In the genomic region with DNA sequence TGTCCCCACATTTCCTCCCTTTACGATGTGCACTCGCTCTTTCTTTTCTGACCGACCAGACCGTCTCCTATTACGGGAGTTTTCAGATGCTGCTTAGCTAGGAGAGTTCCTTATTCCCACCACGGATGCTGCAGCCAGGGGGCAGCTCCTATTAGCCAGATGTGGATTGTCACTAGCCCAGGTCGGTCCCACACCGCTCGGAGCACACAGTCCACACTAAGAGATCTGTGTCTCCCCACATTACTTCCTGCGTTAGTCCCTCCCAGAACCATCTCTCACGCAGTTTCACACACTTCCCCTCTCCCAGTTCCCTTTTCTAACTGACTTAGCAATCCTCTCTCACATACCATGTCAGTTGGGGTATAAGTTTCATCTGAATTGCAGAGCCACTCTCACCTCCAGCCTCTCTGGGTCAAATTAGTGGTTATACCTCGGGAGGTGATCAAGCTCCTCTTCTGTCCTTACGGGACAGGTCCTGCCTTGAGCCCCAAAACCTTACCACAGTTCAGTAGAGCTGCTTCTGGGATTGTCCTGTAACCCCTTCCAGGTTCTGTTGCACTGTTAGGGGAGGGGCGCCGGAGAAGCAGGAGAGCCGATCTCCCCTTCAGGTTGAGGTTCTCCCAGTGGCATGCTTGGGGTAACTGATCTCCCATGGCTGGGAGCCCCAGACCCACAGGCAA, we compare ENCODE assay signal across 9 cellular contexts. TPM values are rescaled to one million over a fixed set of nuclear protein-coding genes. Genes with fewer than 3 reads are reported as not detected.
DNase-seq lines count a peak whose midpoint lies in the region; ATAC-seq lines count a peak whose summit lies in the region.
"Had no signal": no experiment of that assay in that cellular context is flagged by ENCODE, and none has a peak within 500 bp of the region (broad histone marks: within the 10 kb centered on the region; RNA-seq: fewer than 3 reads in every experiment).

No MANE protein-coding gene starts in this region.

- no peaks in the 10 kb centered on the region for H3K9me3 ChIP-seq in MG63

- no peaks in the 10 kb centered on the region for H3K36me3 ChIP-seq in MG63

- H3K27me3 ChIP-seq in MG63, result no peaks in the 10 kb centered on the region

- peak; percentile 95 for DNase-seq in NOMO-1 treated with dmso at 0.1 percent for 144 hours (lab: John Stamatoyannopoulos, UW; ENCODE audit: unreplicated experiment)
- DNase-seq in iPS-NIHi7 (ENCODE audit: extremely low spot score), result peak; percentile 13
- DNase-seq in stimulated activated CD4-positive, alpha-beta T cell treated with anti-CD3 and anti-CD28 coated beads, Interleukin-15, amount 100 ng/mL, for 24 hours, result no peak
- no peak for DNase-seq in activated CD8-positive, alpha-beta memory T cell treated with anti-CD3 and anti-CD28 coated beads for 24 hours
- no peak for DNase-seq in HCEC 1CT
- no peak for DNase-seq in MG63

- ATAC-seq in GM18858 (IDR thresholded peaks at IDR 0.05; ENCODE audit: unreplicated experiment), result peak; percentile 98
- peak; percentile 95 for ATAC-seq in HG02610 (IDR thresholded peaks at IDR 0.05; ENCODE audit: unreplicated experiment)

- no peak overlapping the region for H3K4me3 ChIP-seq in MG63

RNA-seq across cellular contexts. Expression of gene SULT1E1, which starts 28.2 kb away (rescaled TPM):
- not detected in 2 replicates for total RNA-seq in MG63 (2014; rRNA removed; shearing (Covaris generic); ENCODE audit: low replicate concordance)
- total RNA-seq: NCI-H460 had no signal

Comparison
In these comparisons a context has a peak if more than half of its experiments do, and no peak if none do; other contexts are left out.
1. DNase-seq: peak in NOMO-1 treated with dmso at 0.1 percent for 144 hours (single experiment) and iPS-NIHi7 (single experiment); none in stimulated activated CD4-positive, alpha-beta T cell treated with anti-CD3 and anti-CD28 coated beads, Interleukin-15, amount 100 ng/mL, for 24 hours (single experiment), activated CD8-positive, alpha-beta memory T cell treated with anti-CD3 and anti-CD28 coated beads for 24 hours (single experiment), HCEC 1CT (single experiment) and MG63 (single experiment).